24 cellular contexts compared by ENCODE assay signal in the genomic region with DNA sequence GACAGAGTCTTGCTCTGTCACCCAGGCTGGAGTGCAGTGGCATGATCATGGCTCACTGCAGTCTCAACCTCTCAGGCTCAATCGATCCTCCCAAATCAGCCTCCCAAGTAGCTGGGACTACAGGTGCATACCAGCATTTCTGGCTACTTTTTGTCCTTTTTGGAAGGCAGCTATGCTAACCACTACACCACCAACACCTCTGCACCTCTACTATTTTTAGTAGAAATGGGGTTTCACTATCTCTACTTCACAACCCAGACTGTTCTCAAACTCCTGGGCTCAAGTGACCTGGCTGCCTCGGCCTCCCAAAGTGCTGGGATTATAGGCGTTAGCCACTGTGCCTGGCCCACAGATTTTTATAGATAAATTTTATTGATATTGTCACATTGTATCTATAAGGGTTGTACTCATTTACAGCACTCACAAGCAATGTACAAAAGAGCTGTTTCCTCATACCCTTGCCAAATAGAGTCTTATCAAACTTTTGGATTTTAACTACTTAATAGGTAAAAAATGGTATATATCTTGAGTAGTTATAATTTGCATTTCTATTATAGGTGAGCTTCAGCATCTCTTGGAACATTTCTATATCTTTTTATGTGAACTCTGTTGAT. TPM values are rescaled to one million over a fixed set of nuclear protein-coding genes. Genes with fewer than 3 reads are reported as not detected.
DNase-seq lines count a peak whose midpoint lies in the region; ATAC-seq and TF ChIP-seq lines count a peak whose summit lies in the region.
"Had no signal": no experiment of that assay in that cellular context is flagged by ENCODE, and none has a peak within 500 bp of the region (broad histone marks: within the 10 kb centered on the region; RNA-seq: fewer than 3 reads in every experiment).

No MANE protein-coding gene starts in this region.

- TF ChIP-seq CTCF in colonic mucosa (IDR thresholded peaks at IDR 0.05): no peak
- no peak for TF ChIP-seq CTCF in glutamatergic neuron (IDR thresholded peaks at IDR 0.05; ENCODE audit: partially characterized antibody, unreplicated experiment)

- no peaks in the 10 kb centered on the region for H3K4me1 ChIP-seq in colonic mucosa

- no peak overlapping the region for H3K4me3 ChIP-seq in colonic mucosa
- H3K4me3 ChIP-seq: GM23338, K562, PC-9, SK-N-MC had no signal

- H3K4me3 Mint-ChIP-seq in glutamatergic neuron (ENCODE audit: unreplicated experiment): no peak overlapping the region
- no peak overlapping the region for H3K4me3 Mint-ChIP-seq in natural killer cell treated with Interleukin-12 subunit alpha and Interleukin-12 subunit beta and Interleukin-15 and Interleukin-18, amount 100 ng/mL, for 72 hours
- H3K4me3 Mint-ChIP-seq: GM23338 had no signal

- H3K4me1 Mint-ChIP-seq in glutamatergic neuron (ENCODE audit: low read depth, unreplicated experiment): no peaks in the 10 kb centered on the region
- H3K4me1 Mint-ChIP-seq in natural killer cell treated with Interleukin-12 subunit alpha and Interleukin-12 subunit beta and Interleukin-15 and Interleukin-18, amount 100 ng/mL, for 72 hours (ENCODE audit: low read depth in 2 of 2): peaks cover 6 to 9% of the 10 kb centered on the region in 2 donors
- H3K4me1 Mint-ChIP-seq: GM23338 had no signal

- H3K27me3 ChIP-seq in colonic mucosa: no peaks in the 10 kb centered on the region

- ATAC-seq in GM18520 (IDR thresholded peaks at IDR 0.05; ENCODE audit: unreplicated experiment) (peak; percentile 67), GM21381 (IDR thresholded peaks at IDR 0.05; ENCODE audit: unreplicated experiment) (peak; percentile 66), HG03521 (IDR thresholded peaks at IDR 0.05; ENCODE audit: unreplicated experiment) (peak; percentile 65), left ventricle myocardium superior (no peak)
- ATAC-seq in natural killer cell treated with Interleukin-12 subunit alpha and Interleukin-12 subunit beta and Interleukin-15 and Interleukin-18, amount 100 ng/mL, for 72 hours: no peak
- ATAC-seq: GM23338, K562 had no signal

- H3K27ac Mint-ChIP-seq in glutamatergic neuron (ENCODE audit: unreplicated experiment): no peak overlapping the region
- no peak overlapping the region for H3K27ac Mint-ChIP-seq in natural killer cell treated with Interleukin-12 subunit alpha and Interleukin-12 subunit beta and Interleukin-15 and Interleukin-18, amount 100 ng/mL, for 72 hours
- H3K27ac Mint-ChIP-seq: GM23338 had no signal

- intact Hi-C loops in colonic mucosa (cut with DNase I): no loop called here
- intact Hi-C loops in left ventricle myocardium superior (cut with micrococcal nuclease): no loop called here

- no peaks in the 10 kb centered on the region for H3K36me3 ChIP-seq in colonic mucosa

- H3K27ac ChIP-seq in colonic mucosa: peak overlapping the region; percentile 56
- H3K27ac ChIP-seq: C4-2B, HL-60, PC-9, SK-N-MC had no signal

- no peak overlapping the region for H3K9ac ChIP-seq in colonic mucosa (ENCODE audit: low read depth in 2 of 2, low read length in 2 of 2)

- DNase-seq in colonic mucosa (no peak), glutamatergic neuron (no peak), left ventricle myocardium superior (no peak), hepatic stellate cell (ENCODE audit: low spot score) (no peak)
- DNase-seq in natural killer cell treated with Interleukin-12 subunit alpha and Interleukin-12 subunit beta and Interleukin-15 and Interleukin-18, amount 100 ng/mL, for 72 hours (ENCODE audit: low spot score): no peak
- DNase-seq: EL, HCEC 1CT, NCI-H1092 treated with DMSO at 0.1 percent for 48 hours, NCI-H1436 treated with DMSO at 0.1 percent for 48 hours, NCI-H2029, NCI-H2227 treated with DMSO at 0.1 percent for 48 hours, NCI-H510A, PC-9, RPMI8226, SHP77, SW 1271 had no signal

- H3K27me3 Mint-ChIP-seq in glutamatergic neuron (ENCODE audit: unreplicated experiment): no peaks in the 10 kb centered on the region
- H3K27me3 Mint-ChIP-seq in natural killer cell treated with Interleukin-12 subunit alpha and Interleukin-12 subunit beta and Interleukin-15 and Interleukin-18, amount 100 ng/mL, for 72 hours: peaks cover 7 to 10% of the 10 kb centered on the region in 2 donors

- no peaks in the 10 kb centered on the region for H3K9me3 ChIP-seq in colonic mucosa

- no peaks in the 10 kb centered on the region for H3K9me3 Mint-ChIP-seq in glutamatergic neuron (ENCODE audit: unreplicated experiment)
- H3K9me3 Mint-ChIP-seq in natural killer cell treated with Interleukin-12 subunit alpha and Interleukin-12 subunit beta and Interleukin-15 and Interleukin-18, amount 100 ng/mL, for 72 hours: no peaks in the 10 kb centered on the region

- H3K36me3 Mint-ChIP-seq in glutamatergic neuron (ENCODE audit: unreplicated experiment): no peaks in the 10 kb centered on the region
- no peaks in the 10 kb centered on the region for H3K36me3 Mint-ChIP-seq in natural killer cell treated with Interleukin-12 subunit alpha and Interleukin-12 subunit beta and Interleukin-15 and Interleukin-18, amount 100 ng/mL, for 72 hours

RNA-seq across cellular contexts. Expression of a gene that starts 23.7 kb away (rescaled TPM):
- total RNA-seq in colonic mucosa: 100 to 1,000 TPM; 129 to 194 TPM
- total RNA-seq in glutamatergic neuron (ENCODE audit: unreplicated experiment): not detected
- total RNA-seq in left ventricle myocardium superior: 0.35 TPM
- not detected for total RNA-seq in natural killer cell treated with Interleukin-12 subunit alpha and Interleukin-12 subunit beta and Interleukin-15 and Interleukin-18, amount 100 ng/mL, for 72 hours
- total RNA-seq: K562 had no signal

Comparison
In these comparisons a context has a peak if more than half of its experiments do, and no peak if none do; other contexts are left out.
1. ATAC-seq: peak in GM18520 (single experiment), GM21381 (single experiment) and HG03521 (single experiment); none in left ventricle myocardium superior (single experiment) and natural killer cell treated with Interleukin-12 subunit alpha and Interleukin-12 subunit beta and Interleukin-15 and Interleukin-18, amount 100 ng/mL, for 72 hours (0 of 2).
2. RNA of a gene that starts 23.7 kb away (total RNA-seq): 129 to 194 TPM in colonic mucosa; 0.35 TPM in left ventricle myocardium superior (single experiment), not detected in glutamatergic neuron (single experiment) and not detected in natural killer cell treated with Interleukin-12 subunit alpha and Interleukin-12 subunit beta and Interleukin-15 and Interleukin-18, amount 100 ng/mL, for 72 hours; every median in the first group is over 10 times any median in the second.